7 cellular contexts compared by ENCODE assay signal in the genomic region with DNA sequence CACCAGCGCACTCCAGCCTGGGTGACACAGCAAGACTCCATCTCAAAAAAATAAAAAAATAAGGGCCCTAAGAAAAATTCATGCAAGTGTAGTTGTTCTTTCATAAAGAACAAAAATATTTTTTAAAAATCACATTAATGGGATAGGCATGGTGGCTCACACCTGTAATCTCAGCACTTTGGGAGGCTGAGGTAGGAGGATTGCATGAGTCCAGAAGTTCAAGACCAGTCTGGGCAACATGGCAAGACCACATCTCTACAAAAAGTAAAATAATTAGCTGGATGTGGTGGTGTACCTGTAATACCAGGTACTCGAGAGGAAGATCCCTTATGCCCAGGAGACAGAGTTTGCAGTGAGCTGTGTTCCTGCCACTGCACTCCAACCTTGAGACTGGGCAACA.
"Had no signal": no experiment of that assay in that cellular context is flagged by ENCODE, and none has a peak within 500 bp of the region (broad histone marks: within the 10 kb centered on the region; RNA-seq: fewer than 3 reads in every experiment).

No MANE protein-coding gene starts in this region.

- ATAC-seq: HepG2, K562 had no signal

- DNase-seq: KBM-7, KG1 had no signal

- H3K4me2 ChIP-seq: KMS-11 had no signal

- H3K27ac ChIP-seq: HL-60, KMS-11 had no signal

- H3K4me3 ChIP-seq: K562 had no signal

- H3K9ac ChIP-seq: KMS-11 had no signal

- FAIRE-seq: HepG2, HTR-8/SVneo, K562 had no signal
